In genomic region chr3:124075758-124076157, GRCh38 we compare ENCODE assay signal across 1 cellular context.
TF ChIP-seq lines count a peak whose summit lies in the region.

No MANE protein-coding gene starts in this region.

TF ChIP-seq in HepG2, 621 proteins besides CTCF, POLR2A, EP300 and RAD21 (continued from another document):
- TF ChIP-seq ZNF574 (CRISPR knock-in tag; IDR thresholded peaks at IDR 0.05) (no peak), RBFOX2 (IDR thresholded peaks at IDR 0.05; ENCODE audit: low read depth, low read length) (no peak)
